31 cellular contexts compared by ENCODE assay signal in the genomic region with DNA sequence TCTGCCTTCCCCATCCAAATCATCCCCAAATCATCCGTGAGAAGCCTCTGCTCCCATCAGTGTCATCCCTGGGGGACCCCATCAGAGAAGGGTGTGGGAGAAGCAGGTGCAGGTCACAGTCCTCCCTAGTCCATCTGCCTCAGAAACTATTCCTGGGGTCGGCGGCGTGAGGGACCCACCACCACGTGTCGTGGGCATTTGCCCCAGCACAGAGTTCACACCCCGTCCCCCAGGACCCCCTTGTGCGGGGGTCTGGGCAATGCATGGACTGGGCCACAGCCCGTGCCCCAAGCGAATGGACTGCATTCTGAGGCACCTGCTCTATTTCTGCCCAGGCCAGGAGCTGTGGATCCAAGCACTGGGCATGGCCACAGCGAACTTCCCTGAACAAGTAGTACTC.
"Had no signal": no experiment of that assay in that cellular context is flagged by ENCODE, and none has a peak within 500 bp of the region (broad histone marks: within the 10 kb centered on the region; RNA-seq: fewer than 3 reads in every experiment).

No MANE protein-coding gene starts in this region.

- H3K27ac Mint-ChIP-seq: activated B cell treated with CpG ODN at 0.5 μM for 24 hours; activated CD8-positive, alpha-beta memory T cell treated with anti-CD3 and anti-CD28 coated beads, Interleukin-2, amount 10 ng/mL, durations not matched to agents 7 days and 5 days; activated CD8-positive, alpha-beta T cell treated with anti-CD3 and anti-CD28 coated beads for 36 hours; activated naive CD4-positive, alpha-beta T cell treated with anti-CD3 and anti-CD28 coated beads for 36 hours; activated naive CD4-positive, alpha-beta T cell treated with anti-CD3 and anti-CD28 coated beads, Interleukin-2, amount 50 U/mL, for 24 hours; activated naive CD8-positive, alpha-beta T cell treated with anti-CD3 and anti-CD28 coated beads for 36 hours; activated naive CD8-positive, alpha-beta T cell treated with anti-CD3 and anti-CD28 coated beads, Interleukin-2, amount 50 U/mL, for 24 hours; activated T-helper 1 cell treated with anti-CD3 and anti-CD28 coated beads, Interleukin-12 subunit alpha, Interleukin-12 subunit beta, Interleukin-2, Interleukin-4 antibody, amounts not matched to agents 30 ng/mL and 10 ng/mL and 1 ng/mL, durations not matched to agents 14 hours and 24 hours and 36 hours; activated T-helper 2 cell treated with anti-CD3 and anti-CD28 coated beads, Interferon-gamma antibody, Interleukin-2, Interleukin-4, amounts not matched to agents 10 μg/mL and 5 μg/mL and 100 μg/mL, durations not matched to agents 14 hours and 24 hours and 36 hours; T-helper 17 cell; T-helper 2 cell treated with Interferon-gamma antibody and Interleukin-4, amounts not matched to agents 5 μg/mL and 100 μg/mL, for 36 hours had no signal

- H3K27ac ChIP-seq: body of pancreas, epithelial cell of prostate, esophagus squamous epithelium, gastroesophageal sphincter, WERI-Rb-1 had no signal

- H3K27me3 Mint-ChIP-seq: activated naive CD4-positive, alpha-beta T cell treated with anti-CD3 and anti-CD28 coated beads, Interleukin-2, amount 50 U/mL, for 24 hours; activated naive CD8-positive, alpha-beta T cell treated with anti-CD3 and anti-CD28 coated beads for 36 hours; activated naive CD8-positive, alpha-beta T cell treated with anti-CD3 and anti-CD28 coated beads, Interleukin-2, amount 50 U/mL, for 24 hours had no signal

- H3K27me3 ChIP-seq: adrenal gland, body of pancreas, esophagus squamous epithelium, gastroesophageal sphincter had no signal

- H3K36me3 ChIP-seq: adrenal gland, esophagus squamous epithelium, gastroesophageal sphincter, WERI-Rb-1 had no signal

- H3K4me3 Mint-ChIP-seq: activated B cell treated with CpG ODN at 0.5 μM for 24 hours; activated CD8-positive, alpha-beta memory T cell treated with anti-CD3 and anti-CD28 coated beads, Interleukin-2, amount 10 ng/mL, durations not matched to agents 7 days and 5 days; activated CD8-positive, alpha-beta T cell treated with anti-CD3 and anti-CD28 coated beads for 36 hours; activated naive CD4-positive, alpha-beta T cell treated with anti-CD3 and anti-CD28 coated beads for 36 hours; activated naive CD4-positive, alpha-beta T cell treated with anti-CD3 and anti-CD28 coated beads, Interleukin-2, amount 50 U/mL, for 24 hours; activated naive CD8-positive, alpha-beta T cell treated with anti-CD3 and anti-CD28 coated beads for 36 hours; activated naive CD8-positive, alpha-beta T cell treated with anti-CD3 and anti-CD28 coated beads, Interleukin-2, amount 50 U/mL, for 24 hours; activated T-helper 1 cell treated with anti-CD3 and anti-CD28 coated beads, Interleukin-12 subunit alpha, Interleukin-12 subunit beta, Interleukin-2, Interleukin-4 antibody, amounts not matched to agents 30 ng/mL and 10 ng/mL and 1 ng/mL, durations not matched to agents 14 hours and 24 hours and 36 hours; T-helper 17 cell; T-helper 2 cell treated with Interferon-gamma antibody and Interleukin-4, amounts not matched to agents 5 μg/mL and 100 μg/mL, for 36 hours had no signal

- H3K4me3 ChIP-seq: adrenal gland, body of pancreas, esophagus squamous epithelium, gastroesophageal sphincter had no signal

- H3K9me3 ChIP-seq: adrenal gland, body of pancreas, esophagus squamous epithelium, gastroesophageal sphincter had no signal

- DNase-seq: activated B cell treated with CpG ODN at 0.5 μM for 24 hours; activated CD4-positive, alpha-beta T cell treated with anti-CD3 and anti-CD28 coated beads for 48 hours; activated CD4-positive, alpha-beta T cell treated with anti-CD3 and anti-CD28 coated beads, Interleukin-2, amount 50 U/mL, for 1 hour; activated CD4-positive, alpha-beta T cell treated with anti-CD3 and anti-CD28 coated beads, Interleukin-2, amount 50 U/mL, for 48 hours; activated CD8-positive, alpha-beta memory T cell treated with anti-CD3 and anti-CD28 coated beads, Interleukin-2, amount 10 ng/mL, durations not matched to agents 7 days and 5 days; activated CD8-positive, alpha-beta memory T cell treated with anti-CD3 and anti-CD28 coated beads, Interleukin-2, amount 50 U/mL, for 4 hours; activated CD8-positive, alpha-beta T cell treated with anti-CD3 and anti-CD28 coated beads for 36 hours; activated effector memory CD4-positive, alpha-beta T cell treated with anti-CD3 and anti-CD28 coated beads, Interleukin-2, amount 50 U/mL, for 16 hours; activated naive CD4-positive, alpha-beta T cell treated with anti-CD3 and anti-CD28 coated beads for 36 hours; activated naive CD8-positive, alpha-beta T cell treated with anti-CD3 and anti-CD28 coated beads for 36 hours; activated naive CD8-positive, alpha-beta T cell treated with anti-CD3 and anti-CD28 coated beads, Interleukin-2, amount 50 U/mL, for 24 hours; activated T-cell treated with anti-CD3 and anti-CD28 coated beads, Interleukin-2, amount 50 U/mL, for 1 hour; activated T-cell treated with anti-CD3 and anti-CD28 coated beads, Interleukin-2, amount 50 U/mL, for 48 hours; adrenal gland; amygdala; aorta; body of pancreas; effector CD8-positive, alpha-beta T cell; esophagus squamous epithelium; foreskin melanocyte; T-helper 1 cell; T-helper 17 cell; T1000; WERI-Rb-1 had no signal

- H3K4me1 Mint-ChIP-seq: activated B cell treated with CpG ODN at 0.5 μM for 24 hours; activated CD8-positive, alpha-beta memory T cell treated with anti-CD3 and anti-CD28 coated beads, Interleukin-2, amount 10 ng/mL, durations not matched to agents 7 days and 5 days; activated naive CD4-positive, alpha-beta T cell treated with anti-CD3 and anti-CD28 coated beads, Interleukin-2, amount 50 U/mL, for 24 hours; activated naive CD8-positive, alpha-beta T cell treated with anti-CD3 and anti-CD28 coated beads for 36 hours; activated naive CD8-positive, alpha-beta T cell treated with anti-CD3 and anti-CD28 coated beads, Interleukin-2, amount 50 U/mL, for 24 hours had no signal

- ATAC-seq: activated CD4-positive, CD25-positive, alpha-beta regulatory T cell treated with anti-CD3 and anti-CD28 coated beads, Interleukin-2, amount 50 U/mL, for 24 hours; activated CD8-positive, alpha-beta memory T cell treated with anti-CD3 and anti-CD28 coated beads, Interleukin-2, amount 10 ng/mL, durations not matched to agents 7 days and 5 days; activated CD8-positive, alpha-beta T cell treated with anti-CD3 and anti-CD28 coated beads for 36 hours; activated naive CD8-positive, alpha-beta T cell treated with anti-CD3 and anti-CD28 coated beads, Interleukin-2, amount 50 U/mL, for 24 hours; body of pancreas; gastroesophageal sphincter; T-helper 17 cell had no signal

- H3K36me3 Mint-ChIP-seq: activated CD8-positive, alpha-beta memory T cell treated with anti-CD3 and anti-CD28 coated beads, Interleukin-2, amount 10 ng/mL, durations not matched to agents 7 days and 5 days; activated naive CD4-positive, alpha-beta T cell treated with anti-CD3 and anti-CD28 coated beads, Interleukin-2, amount 50 U/mL, for 24 hours; activated naive CD8-positive, alpha-beta T cell treated with anti-CD3 and anti-CD28 coated beads for 36 hours had no signal

- H3K9me3 Mint-ChIP-seq: activated B cell treated with CpG ODN at 0.5 μM for 24 hours; activated CD8-positive, alpha-beta T cell treated with anti-CD3 and anti-CD28 coated beads for 36 hours; activated naive CD4-positive, alpha-beta T cell treated with anti-CD3 and anti-CD28 coated beads for 36 hours; activated naive CD4-positive, alpha-beta T cell treated with anti-CD3 and anti-CD28 coated beads, Interleukin-2, amount 50 U/mL, for 24 hours; activated naive CD8-positive, alpha-beta T cell treated with anti-CD3 and anti-CD28 coated beads for 36 hours; activated naive CD8-positive, alpha-beta T cell treated with anti-CD3 and anti-CD28 coated beads, Interleukin-2, amount 50 U/mL, for 24 hours; activated T-helper 1 cell treated with anti-CD3 and anti-CD28 coated beads, Interleukin-12 subunit alpha, Interleukin-12 subunit beta, Interleukin-2, Interleukin-4 antibody, amounts not matched to agents 30 ng/mL and 10 ng/mL and 1 ng/mL, durations not matched to agents 14 hours and 24 hours and 36 hours; activated T-helper 2 cell treated with anti-CD3 and anti-CD28 coated beads, Interferon-gamma antibody, Interleukin-2, Interleukin-4, amounts not matched to agents 10 μg/mL and 5 μg/mL and 100 μg/mL, durations not matched to agents 14 hours and 24 hours and 36 hours; T-helper 2 cell treated with Interferon-gamma antibody and Interleukin-4, amounts not matched to agents 5 μg/mL and 100 μg/mL, for 36 hours had no signal

- H3K4me1 ChIP-seq: adrenal gland, body of pancreas, esophagus squamous epithelium, gastroesophageal sphincter had no signal
